In genomic region chr16:64907844-64908243, GRCh38 we compare ENCODE assay signal across 15 cellular contexts.
DNase-seq lines count a peak whose midpoint lies in the region; ATAC-seq and TF ChIP-seq lines count a peak whose summit lies in the region.
"Had no signal": no experiment of that assay in that cellular context is flagged by ENCODE, and none has a peak within 500 bp of the region (broad histone marks: within the 10 kb centered on the region; RNA-seq: fewer than 3 reads in every experiment).

No MANE protein-coding gene starts in this region.

- no peaks in the 10 kb centered on the region for H3K79me2 ChIP-seq in osteoblast (ENCODE audit: insufficient read depth, low read length)

- H4K20me1 ChIP-seq in osteoblast (ENCODE audit: insufficient read depth, low read length), result no peaks in the 10 kb centered on the region

- H3K27me3 ChIP-seq in osteoblast (ENCODE audit: insufficient read depth, low read length), result no peaks in the 10 kb centered on the region

- no peak overlapping the region for H3K27ac ChIP-seq in osteoblast (ENCODE audit: low read depth, low read length)

- peaks cover 21% of the 10 kb centered on the region for H3K4me1 ChIP-seq in osteoblast (ENCODE audit: insufficient read depth, low read length)

- H2AFZ ChIP-seq in osteoblast (ENCODE audit: low read length), result no peak overlapping the region

- peak; percentile 77 for DNase-seq in EH (ENCODE audit: low read depth)
- peak; percentile 98 for DNase-seq in SK-N-DZ (ENCODE audit: low spot score)
- DNase-seq in fibroblast of pulmonary artery (ENCODE audit: low read depth), result peak; percentile 19
- peak; percentile 49 for DNase-seq in osteoblast (ENCODE audit: insufficient read length, low spot score, missing footprints)
- no peak for DNase-seq in dedifferentiated amniotic fluid mesenchymal stem cell (ENCODE audit: extremely low spot score)
- DNase-seq: AML-193; CD4-positive, alpha-beta T cell; DND-41; Kasumi-1; NCI-H187 treated with DMSO at 0.1 percent for 48 hours; NCI-H510A treated with DMSO at 0.1 percent for 48 hours had no signal

- H3K4me3 ChIP-seq in fibroblast of pulmonary artery (replicated peaks; ENCODE audit: low read depth, low read length) (no peak overlapping the region), osteoblast (ENCODE audit: insufficient read depth, low read length) (no peak overlapping the region)

- no peaks in the 10 kb centered on the region for H3K36me3 ChIP-seq in osteoblast (ENCODE audit: insufficient read depth, low read length)

- no peaks in the 10 kb centered on the region for H3K9me3 ChIP-seq in osteoblast (ENCODE audit: low read depth, low read length)

- no peak for ATAC-seq in HG03095 (IDR thresholded peaks at IDR 0.05; ENCODE audit: unreplicated experiment)
- no peak for ATAC-seq in HG02571 (IDR thresholded peaks at IDR 0.05; ENCODE audit: unreplicated experiment)
- no peak for ATAC-seq in GM21529 (IDR thresholded peaks at IDR 0.05; ENCODE audit: unreplicated experiment)
- ATAC-seq: HepG2 had no signal

- no peak overlapping the region for H3K4me2 ChIP-seq in osteoblast (ENCODE audit: insufficient read depth, low read length)

- TF ChIP-seq CTCF in fibroblast of pulmonary artery (IDR thresholded peaks at IDR 0.05; ENCODE audit: low read length, missing control alignments) (no peak), osteoblast (IDR thresholded peaks at IDR 0.05; ENCODE audit: extremely low read depth, low read depth, low read length) (no peak)
